In genomic region chr11:69485337-69486041, GRCh38 we compare ENCODE assay signal across 22 cellular contexts. TPM values are rescaled to one million over a fixed set of nuclear protein-coding genes. Genes with fewer than 3 reads are reported as not detected.
"Had no signal": no experiment of that assay in that cellular context is flagged by ENCODE, and none has a peak within 500 bp of the region (broad histone marks: within the 10 kb centered on the region; RNA-seq: fewer than 3 reads in every experiment).

No MANE protein-coding gene starts in this region.

- H3K36me3 Mint-ChIP-seq: T-cell had no signal

- H3K27me3 Mint-ChIP-seq: activated naive CD8-positive, alpha-beta T cell treated with anti-CD3 and anti-CD28 coated beads, Interleukin-2, amount 50 U/mL, for 24 hours; activated T-helper 17 cell treated with anti-CD3 and anti-CD28 coated beads, Interleukin-2, amount 50 U/mL, for 72 hours had no signal

- H3K4me3 Mint-ChIP-seq: activated naive CD8-positive, alpha-beta T cell treated with anti-CD3 and anti-CD28 coated beads, Interleukin-2, amount 50 U/mL, for 24 hours; activated T-helper 17 cell treated with anti-CD3 and anti-CD28 coated beads, Interleukin-2, amount 50 U/mL, for 72 hours; nephron progenitor cell; T-cell had no signal

- H3K36me3 ChIP-seq: ascending aorta, breast epithelium, gastrocnemius medialis, heart right ventricle, left lung, tibial artery, vagina had no signal

- H3K4me3 ChIP-seq: ascending aorta, breast epithelium, gastrocnemius medialis, heart right ventricle, left lung, tibial artery, vagina had no signal

- ATAC-seq: activated CD4-positive, CD25-positive, alpha-beta regulatory T cell treated with anti-CD3 and anti-CD28 coated beads, Interleukin-2, amount 50 U/mL, for 24 hours; activated naive CD8-positive, alpha-beta T cell treated with anti-CD3 and anti-CD28 coated beads, Interleukin-2, amount 50 U/mL, for 24 hours; activated T-helper 17 cell treated with anti-CD3 and anti-CD28 coated beads, Interleukin-2, amount 50 U/mL, for 72 hours; gastrocnemius medialis; left lung; T-cell had no signal

- H3K9me3 ChIP-seq: ascending aorta, breast epithelium, gastrocnemius medialis, heart right ventricle, left lung, tibial artery, vagina had no signal

- DNase-seq: activated naive CD4-positive, alpha-beta T cell treated with Interleukin-2 at 50 U/mL for 16 hours; activated naive CD8-positive, alpha-beta T cell treated with anti-CD3 and anti-CD28 coated beads, Interleukin-2, amount 50 U/mL, for 24 hours; erythroblast; gastrocnemius medialis; heart right ventricle; nephron progenitor cell; stimulated activated CD4-positive, alpha-beta T cell treated with anti-CD3 and anti-CD28 coated beads, Interleukin-15, amount 100 ng/mL, for 24 hours; stimulated activated CD4-positive, alpha-beta T cell treated with anti-CD3 and anti-CD28 coated beads, Interleukin-4, amount 100 ng/mL, for 1 hour; stimulated activated naive CD4-positive, alpha-beta T cell; T-cell; T1000; tibial artery had no signal

- H3K27ac ChIP-seq: gastrocnemius medialis, left lung, vagina had no signal

- H3K4me1 Mint-ChIP-seq: activated naive CD8-positive, alpha-beta T cell treated with anti-CD3 and anti-CD28 coated beads, Interleukin-2, amount 50 U/mL, for 24 hours; activated T-helper 17 cell treated with anti-CD3 and anti-CD28 coated beads, Interleukin-2, amount 50 U/mL, for 72 hours; T-cell had no signal

- H3K27me3 ChIP-seq: ascending aorta, breast epithelium, gastrocnemius medialis, heart right ventricle, left lung, tibial artery, vagina had no signal

- H3K9me3 Mint-ChIP-seq: activated naive CD8-positive, alpha-beta T cell treated with anti-CD3 and anti-CD28 coated beads, Interleukin-2, amount 50 U/mL, for 24 hours; activated T-helper 17 cell treated with anti-CD3 and anti-CD28 coated beads, Interleukin-2, amount 50 U/mL, for 72 hours; nephron progenitor cell; T-cell had no signal

- H3K27ac Mint-ChIP-seq: activated naive CD8-positive, alpha-beta T cell treated with anti-CD3 and anti-CD28 coated beads, Interleukin-2, amount 50 U/mL, for 24 hours; activated T-helper 17 cell treated with anti-CD3 and anti-CD28 coated beads, Interleukin-2, amount 50 U/mL, for 72 hours; nephron progenitor cell; T-cell had no signal

RNA-seq across cellular contexts. Expression of gene LINC01488, which starts 4.0 kb away (rescaled TPM):
- total RNA-seq: activated T-helper 17 cell treated with anti-CD3 and anti-CD28 coated beads, Interleukin-2, amount 50 U/mL, for 72 hours; ascending aorta; breast epithelium; gastrocnemius medialis; left lung; mesenteric fat pad; osteocyte; renal cortical epithelial cell; subcutaneous adipose tissue; T-cell; vagina had no signal
